Comparison of ENCODE assay signal across 8 cellular contexts in genomic region chrX:40109288-40110008, GRCh38. TPM values are rescaled to one million over a fixed set of nuclear protein-coding genes. Genes with fewer than 3 reads are reported as not detected.
DNase-seq lines count a peak whose midpoint lies in the region; ATAC-seq and TF ChIP-seq lines count a peak whose summit lies in the region.

No MANE protein-coding gene starts in this region.

- H3K36me3 ChIP-seq in HEK293 (ENCODE audit: control insufficient read depth in 2 of 2, insufficient read depth in 1 of 2, low read length in 2 of 2) (no peaks in the 10 kb centered on the region), SK-N-SH (replicated peaks in 1 of 2; ENCODE audit: control insufficient read depth in 1 of 2, insufficient read depth in 2 of 2, low read length in 1 of 2) (no peaks in the 10 kb centered on the region), neuronal stem cell (replicated peaks in 1 of 2; ENCODE audit: control insufficient read depth in 2 of 2, insufficient read depth in 2 of 2, low read length in 2 of 2) (no peaks in the 10 kb centered on the region)

- no peak overlapping the region for H2BK120ac ChIP-seq in neuronal stem cell (ENCODE audit: low read depth, low read length)

- peak overlapping the region; percentile 46; the same call in 1 of the 2 replicates for H3K9ac ChIP-seq in SK-N-SH
- no peak overlapping the region for H3K9ac ChIP-seq in neuronal stem cell (ENCODE audit: low read depth, low read length, poor library complexity)

- no peak overlapping the region for H3K4ac ChIP-seq in neuronal stem cell (ENCODE audit: low read length)

- no peak overlapping the region for H4K91ac ChIP-seq in neuronal stem cell (ENCODE audit: low read depth, low read length, poor library complexity)

- peak overlapping the region; percentile 51 for H3K4me3 ChIP-seq in HEK293 (ENCODE audit: low read depth, low read length)
- H3K4me3 ChIP-seq in SK-N-SH (ENCODE audit: low read depth in 2 of 2, low read length in 1 of 2): peak overlapping the region; percentile 58
- H3K4me3 ChIP-seq in fibroblast of mammary gland (ENCODE audit: control insufficient read depth, low read depth, low read length): peak overlapping the region; percentile 37
- peak overlapping the region; percentile 61 to 79 for H3K4me3 ChIP-seq in neuronal stem cell (ENCODE audit: low read length in 2 of 2)

- H3K4me2 ChIP-seq in SK-N-SH (peak overlapping the region; percentile 70; the same call in 1 of the 2 replicates), neuronal stem cell (ENCODE audit: insufficient read depth, low read length, poor library complexity, severe bottlenecking) (peak overlapping the region; percentile 62)

- H2AK5ac ChIP-seq in neuronal stem cell (ENCODE audit: low read depth, low read length): no peak overlapping the region

- 0 out of 2 replicates have a peak, but pooled peaks cover 5% of the 10 kb centered on the region for H3K27me3 ChIP-seq in SK-N-SH (ENCODE audit: insufficient read depth)
- H3K27me3 ChIP-seq in neuronal stem cell (ENCODE audit: control insufficient read depth in 3 of 3, insufficient read depth in 3 of 3, low read depth in 1 of 3, low read length in 3 of 3): peaks cover 0 to 5% (median 0%) of the 10 kb centered on the region in 3 experiments

- TF ChIP-seq EP300 in SK-N-SH (IDR thresholded peaks at IDR 0.05; ENCODE audit: borderline replicate concordance in 1 of 2, low read depth in 1 of 2, low read length in 1 of 2): no peak

- TF ChIP-seq RAD21 in SK-N-SH (IDR thresholded peaks at IDR 0.05; ENCODE audit: low read length): no peak

- H3K14ac ChIP-seq in neuronal stem cell (ENCODE audit: low read length): no peak overlapping the region

- H2AFZ ChIP-seq in SK-N-SH (ENCODE audit: low read depth) (no peak overlapping the region), neuronal stem cell (ENCODE audit: low read length) (peak overlapping the region; percentile 62)

- no peaks in the 10 kb centered on the region for H3K79me2 ChIP-seq in SK-N-SH (ENCODE audit: insufficient read depth)

- H3K9me3 ChIP-seq in HEK293 (ENCODE audit: control insufficient read depth, insufficient read depth, low read depth, low read length) (no peaks in the 10 kb centered on the region), SK-N-SH (no peaks in the 10 kb centered on the region), neuronal stem cell (replicated peaks in 1 of 2; ENCODE audit: control insufficient read depth in 2 of 2, insufficient read depth in 1 of 2, low read depth in 1 of 2, low read length in 2 of 2) (no peaks in the 10 kb centered on the region)

- H3K27ac ChIP-seq in HEK293 (ENCODE audit: extremely low read depth, low read depth, low read length) (peak overlapping the region; percentile 100), SK-N-SH (ENCODE audit: low read depth in 2 of 2, low read length in 1 of 2) (peak overlapping the region; percentile 76 to 85), neuronal stem cell (replicated peaks; ENCODE audit: low read length) (no peak overlapping the region)

- H3F3A ChIP-seq in SK-N-SH (replicated peaks; ENCODE audit: insufficient read depth): peaks cover 12% of the 10 kb centered on the region

- no peak for ATAC-seq in HG02852 (IDR thresholded peaks at IDR 0.05; ENCODE audit: unreplicated experiment)
- ATAC-seq in GM19452 (IDR thresholded peaks at IDR 0.05; ENCODE audit: unreplicated experiment): no peak

- POLR2A ChIA-PET in HEK293 (lab: Yijun Ruan, JAX) (interaction anchor here (0.6 to 5.7 kb wide), 3 partner anchors 11 to 16 kb away, joined by 3 to 50 read pairs (median 5); partner anchors contain the start of gene BCOR), SK-N-SH (lab: Yijun Ruan, JAX) (interaction anchor here (0.6 to 1.5 kb wide), 4 partner anchors 36 to 68 kb away, joined by 3 to 6 read pairs (median 4); no protein-coding TSS in a partner anchor)

- H3K18ac ChIP-seq in neuronal stem cell (ENCODE audit: low read length): peak overlapping the region; percentile 80

- no peak overlapping the region for H4K8ac ChIP-seq in neuronal stem cell (ENCODE audit: low read depth, low read length)

- no peaks in the 10 kb centered on the region for H3K9me2 ChIP-seq in SK-N-SH

- no peak overlapping the region for H2BK5ac ChIP-seq in neuronal stem cell (ENCODE audit: low read length)

- TF ChIP-seq CTCF in HEK293 (tag by site-specific recombination; IDR thresholded peaks at IDR 0.05) (no peak), SK-N-SH (IDR thresholded peaks at IDR 0.05) (no peak), fibroblast of mammary gland (conservative IDR thresholded peaks at IDR 0.05; ENCODE audit: control insufficient read depth, insufficient read depth, low read depth, low read length) (no peak)

- no peaks in the 10 kb centered on the region for H4K20me1 ChIP-seq in SK-N-SH (ENCODE audit: insufficient read depth)

- H3K79me1 ChIP-seq in neuronal stem cell (ENCODE audit: low read depth, low read length): peaks cover 5% of the 10 kb centered on the region

- H2BK12ac ChIP-seq in neuronal stem cell (ENCODE audit: low read length): no peak overlapping the region

- CTCF ChIA-PET in HEK293 (lab: Yijun Ruan, JAX) (interaction anchor here (0.7 kb wide), 1 partner anchor 243 kb away, joined by 3 read pairs; no protein-coding TSS in a partner anchor), SK-N-SH (lab: Yijun Ruan, JAX) (interaction anchor here (1.3 kb wide), 1 partner anchor 37 kb away, joined by 3 read pairs; no protein-coding TSS in a partner anchor)

- 31% methylated on average over 25 of the region's 84 CpGs for whole genome bisulfite sequencing in SK-N-SH (ENCODE audit: low lambda C conversion rate)
- no CpG with 5 or more reads among the region's 84 CpGs for WGBS in neuronal stem cell (ENCODE audit: extremely low coverage in 2 of 2, insufficient read length in 2 of 2, insufficient replicate concordance in 1 of 2), 2 donors

- H3K4me1 ChIP-seq in HEK293 (ENCODE audit: control insufficient read depth, insufficient read depth, low read length) (0 out of 2 replicates have a peak, but pooled peaks cover 5% of the 10 kb centered on the region), SK-N-SH (ENCODE audit: control insufficient read depth in 1 of 2, insufficient read depth in 2 of 2, low read depth in 1 of 2, low read length in 1 of 2) (peaks cover 0 to 15% of the 10 kb centered on the region in 2 experiments; a peak in 3 of 4 replicates), neuronal stem cell (ENCODE audit: control insufficient read depth in 2 of 2, insufficient read depth in 1 of 2, low read depth in 1 of 2, low read length in 2 of 2) (peaks cover 2 to 7% of the 10 kb centered on the region in 2 donors)

- no peak overlapping the region for H2BK15ac ChIP-seq in neuronal stem cell (ENCODE audit: low read length)

- DNase-seq in CD1c-positive myeloid dendritic cell (ENCODE audit: extremely low spot score) (peak; percentile 36), SK-N-SH (peak; percentile 68), fibroblast of mammary gland (ENCODE audit: low read depth) (peak; percentile 53), neuronal stem cell (ENCODE audit: low spot score) (no peak), NCI-H187 treated with DMSO at 0.1 percent for 48 hours (lab: John Stamatoyannopoulos, UW) (no peak)

- peak overlapping the region; percentile 12 for H3K23ac ChIP-seq in neuronal stem cell (ENCODE audit: low read depth, low read length, poor library complexity)

TF ChIP-seq in HEK293, 187 proteins besides CTCF, POLR2A, EP300 and RAD21 (continues in another document):
- no peak for TF ChIP-seq ZNF133 (tag by site-specific recombination; IDR thresholded peaks at IDR 0.05)
- TF ChIP-seq ZNF701 (tag by site-specific recombination; IDR thresholded peaks at IDR 0.05): no peak
- no peak for TF ChIP-seq BCL6B (tag by site-specific recombination; IDR thresholded peaks at IDR 0.05)
- no peak for TF ChIP-seq KLF16 (tag by site-specific recombination; IDR thresholded peaks at IDR 0.05)
- TF ChIP-seq SCRT1 (tag by site-specific recombination; IDR thresholded peaks at IDR 0.05; ENCODE audit: borderline replicate concordance): no peak

TF ChIP-seq in SK-N-SH, 30 proteins besides CTCF, POLR2A, EP300 and RAD21:
- TF ChIP-seq MEF2A (IDR thresholded peaks at IDR 0.05; ENCODE audit: borderline replicate concordance, low read depth) (no peak), MAX (IDR thresholded peaks at IDR 0.05; ENCODE audit: low read depth) (0 out of 2 replicates have a peak, but pooled peaks have one; percentile 8), TAF1 (IDR thresholded peaks at IDR 0.05; ENCODE audit: borderline replicate concordance, low read depth, low read length) (peak; percentile 29; the same call in 1 of the 2 replicates)

RNA-seq across cellular contexts. Expression of gene BCOR, which starts 11.7 kb away (rescaled TPM):
- 6.9 and 8.8 TPM in 2 replicates for polyA plus RNA-seq in SK-N-SH (2012; rRNA removed)
- polyA plus RNA-seq in SK-N-SH (2012; cell fraction: cytosol; rRNA removed): 8.4 and 9.4 TPM in 2 replicates
- 19.4 and 21.9 TPM in 2 replicates for polyA plus RNA-seq in SK-N-SH (2012; cell fraction: nucleus; rRNA removed)
- polyA plus RNA-seq in neuronal stem cell (2013, experiment 1 of 2): 5.4 TPM
- 5.2 TPM for polyA plus RNA-seq in neuronal stem cell (2013, experiment 2 of 2)

Comparison
In these comparisons a context has a peak if more than half of its experiments do, and no peak if none do; other contexts are left out.
1. DNase-seq: peak in CD1c-positive myeloid dendritic cell (single experiment), SK-N-SH (single experiment) and fibroblast of mammary gland (single experiment); none in neuronal stem cell (single experiment) and NCI-H187 treated with DMSO at 0.1 percent for 48 hours (single experiment).
2. Peak in every context shown above with its lines, with median percentiles within 50 percentile points of each other: H3K4me3 ChIP-seq.